21 cellular contexts compared by ENCODE assay signal in the genomic region with DNA sequence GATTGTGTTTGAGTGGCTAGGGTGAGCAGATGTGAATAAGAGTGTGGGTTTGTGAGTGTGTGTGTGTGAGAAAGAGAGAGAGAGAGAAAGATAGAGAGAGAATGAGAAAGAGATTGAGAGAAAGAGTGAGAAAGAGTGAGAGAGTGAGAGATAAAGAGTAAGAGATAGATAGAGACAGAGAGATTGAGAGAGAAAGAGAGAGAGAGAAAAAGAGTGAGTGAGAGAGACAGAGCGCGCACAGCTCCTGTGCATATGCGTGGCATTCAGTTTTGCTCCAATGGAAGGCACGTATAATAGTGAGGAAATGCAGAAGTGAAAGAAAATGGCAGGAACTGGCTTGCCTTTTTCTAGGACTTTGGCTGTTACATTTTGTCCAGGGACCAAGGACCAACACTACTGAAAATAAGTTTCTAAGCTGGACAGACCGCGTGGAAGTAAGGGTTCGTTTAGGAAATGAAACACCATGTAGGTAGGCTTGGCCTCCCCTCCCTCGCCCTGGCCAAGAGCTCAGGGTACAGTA.
"Had no signal": no experiment of that assay in that cellular context is flagged by ENCODE, and none has a peak within 500 bp of the region (broad histone marks: within the 10 kb centered on the region; RNA-seq: fewer than 3 reads in every experiment).

No MANE protein-coding gene starts in this region.

- H3K4me1 Mint-ChIP-seq: activated naive CD4-positive, alpha-beta T cell treated with anti-CD3 and anti-CD28 coated beads, Interleukin-2, amount 50 U/mL, for 24 hours had no signal

- H3K27ac ChIP-seq: body of pancreas, cardiac muscle cell, foreskin keratinocyte, left lung, neural progenitor cell, spleen, testis, upper lobe of left lung had no signal

- H3K9me3 Mint-ChIP-seq: activated naive CD4-positive, alpha-beta T cell treated with anti-CD3 and anti-CD28 coated beads, Interleukin-2, amount 50 U/mL, for 24 hours; dendritic cell treated with granulocyte-macrophage colony-stimulating factor and Interleukin-4, amounts not matched to agents 40 ng/mL and 50 ng/mL, for 4 days; mesothelial cell of epicardium; naive thymus-derived CD8-positive, alpha-beta T cell; neural progenitor cell had no signal

- FAIRE-seq: endometrium had no signal

- H3K36me3 Mint-ChIP-seq: activated naive CD4-positive, alpha-beta T cell treated with anti-CD3 and anti-CD28 coated beads, Interleukin-2, amount 50 U/mL, for 24 hours; mesothelial cell of epicardium; naive thymus-derived CD8-positive, alpha-beta T cell; neural progenitor cell had no signal

- H3K4me3 Mint-ChIP-seq: activated CD8-positive, alpha-beta T cell treated with anti-CD3 and anti-CD28 coated beads, Interleukin-2, amount 10 ng/mL, durations not matched to agents 7 days and 5 days; activated naive CD4-positive, alpha-beta T cell treated with anti-CD3 and anti-CD28 coated beads, Interleukin-2, amount 50 U/mL, for 24 hours; dendritic cell treated with granulocyte-macrophage colony-stimulating factor and Interleukin-4, amounts not matched to agents 40 ng/mL and 50 ng/mL, for 4 days; mesothelial cell of epicardium; naive thymus-derived CD8-positive, alpha-beta T cell; neural progenitor cell had no signal

- H3K27ac Mint-ChIP-seq: activated CD8-positive, alpha-beta T cell treated with anti-CD3 and anti-CD28 coated beads, Interleukin-2, amount 10 ng/mL, durations not matched to agents 7 days and 5 days; activated naive CD4-positive, alpha-beta T cell treated with anti-CD3 and anti-CD28 coated beads, Interleukin-2, amount 50 U/mL, for 24 hours; dendritic cell treated with granulocyte-macrophage colony-stimulating factor and Interleukin-4, amounts not matched to agents 40 ng/mL and 50 ng/mL, for 4 days; mesothelial cell of epicardium; neural progenitor cell had no signal

- DNase-seq: activated CD4-positive, alpha-beta T cell treated with anti-CD3 and anti-CD28 coated beads, Interleukin-2, amount 50 U/mL, for 1 hour; activated CD8-positive, alpha-beta T cell treated with anti-CD3 and anti-CD28 coated beads, Interleukin-2, amount 10 ng/mL, durations not matched to agents 7 days and 5 days; activated gamma-delta T cell treated with Interleukin-2 at 50 U/mL for 16 hours; anterior cingulate cortex; body of pancreas; effector CD4-positive, alpha-beta T cell; kidney glomerular epithelial cell; left lung; naive thymus-derived CD8-positive, alpha-beta T cell; spleen; stimulated activated CD4-positive, alpha-beta T cell treated with anti-CD3 and anti-CD28 coated beads, Interleukin-4, amount 100 ng/mL, for 1 hour; stimulated activated naive CD4-positive, alpha-beta T cell; testis; upper lobe of left lung had no signal
